Comparison of ENCODE assay signal across 1 cellular context in the genomic region with DNA sequence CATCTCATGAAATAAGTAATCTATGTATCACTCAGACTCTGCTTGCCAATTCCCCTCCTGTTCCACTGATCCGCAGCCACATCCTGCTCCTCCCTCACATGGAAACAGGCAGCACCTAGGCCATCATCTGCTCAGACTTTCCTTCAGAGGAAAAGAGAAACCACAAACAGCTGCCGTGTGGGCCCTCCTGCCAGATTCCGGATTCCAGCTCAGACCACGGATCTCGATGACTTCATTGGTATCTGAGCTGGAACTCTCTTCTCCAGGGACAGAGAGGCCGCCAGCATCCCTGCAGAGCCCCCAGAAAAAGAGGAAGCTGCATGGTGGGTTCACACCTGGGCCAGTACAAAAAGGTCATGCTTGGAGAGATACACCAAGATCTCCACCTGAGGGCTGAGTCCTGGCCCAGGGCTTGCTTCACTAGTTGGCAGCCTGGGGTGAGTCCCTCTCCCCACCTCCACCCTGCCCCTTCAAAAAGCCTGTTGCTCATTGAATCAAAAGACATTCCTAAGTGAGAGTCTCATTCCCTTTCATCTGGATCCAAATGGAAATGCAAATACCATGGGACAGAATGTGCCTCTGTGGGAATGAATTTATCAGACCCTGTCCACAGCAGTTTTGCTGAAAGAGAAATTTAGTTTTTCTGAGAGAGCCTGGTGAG.
TF ChIP-seq lines count a peak whose summit lies in the region.

No MANE protein-coding gene starts in this region.

TF ChIP-seq in K562, 482 proteins besides CTCF, POLR2A, EP300 and RAD21 (continued from another document and continues in another):
- TF ChIP-seq, protein P1, sequence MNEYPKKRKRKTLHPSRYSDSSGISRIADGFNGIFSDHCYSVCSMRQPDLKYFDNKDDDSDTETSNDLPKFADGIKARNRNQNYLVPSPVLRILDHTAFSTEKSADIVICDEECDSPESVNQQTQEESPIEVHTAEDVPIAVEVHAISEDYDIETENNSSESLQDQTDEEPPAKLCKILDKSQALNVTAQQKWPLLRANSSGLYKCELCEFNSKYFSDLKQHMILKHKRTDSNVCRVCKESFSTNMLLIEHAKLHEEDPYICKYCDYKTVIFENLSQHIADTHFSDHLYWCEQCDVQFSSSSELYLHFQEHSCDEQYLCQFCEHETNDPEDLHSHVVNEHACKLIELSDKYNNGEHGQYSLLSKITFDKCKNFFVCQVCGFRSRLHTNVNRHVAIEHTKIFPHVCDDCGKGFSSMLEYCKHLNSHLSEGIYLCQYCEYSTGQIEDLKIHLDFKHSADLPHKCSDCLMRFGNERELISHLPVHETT (CRISPR knock-in tag; conservative IDR thresholded peaks at IDR 0.05 in 1 of 2, IDR thresholded peaks at IDR 0.05 in 1 of 2): peak in 1 of 2 experiments; percentile 45; a peak in 1 of 4 replicates
- TF ChIP-seq NFXL1 (CRISPR knock-in tag; IDR thresholded peaks at IDR 0.05) (no peak), TCFL5 (CRISPR knock-in tag; conservative IDR thresholded peaks at IDR 0.05) (no peak), NR2C2 (CRISPR knock-in tag; IDR thresholded peaks at IDR 0.05) (no peak), NR2C2 (tag; IDR thresholded peaks at IDR 0.05) (no peak; the same call in 1 of the 2 replicates), TEAD1 (CRISPR knock-in tag; IDR thresholded peaks at IDR 0.05) (peak; percentile 43 to 85; a peak in 1 of 4 replicates), TCF3 (CRISPR knock-in tag; IDR thresholded peaks at IDR 0.05) (peak; percentile 62), SETDB1 (IDR thresholded peaks at IDR 0.05; ENCODE audit: low read length) (no peak), ETV5 (CRISPR knock-in tag; IDR thresholded peaks at IDR 0.05; ENCODE audit: low read depth) (0 out of 2 replicates have a peak, but pooled peaks have one; percentile 41), THRAP3 (IDR thresholded peaks at IDR 0.05; ENCODE audit: borderline replicate concordance) (no peak), BRF1 (IDR thresholded peaks at IDR 0.05; ENCODE audit: borderline replicate concordance, extremely low read depth, insufficient read length) (no peak), RHOXF2B (CRISPR knock-in tag; conservative IDR thresholded peaks at IDR 0.05) (no peak), SRSF3 (IDR thresholded peaks at IDR 0.05; ENCODE audit: insufficient read depth, low read length) (no peak), ZNF785 (CRISPR knock-in tag; IDR thresholded peaks at IDR 0.05) (no peak), CBFA2T2 (conservative IDR thresholded peaks at IDR 0.05) (peak; percentile 12; the same call in 1 of the 2 replicates), CTBP1 (IDR thresholded peaks at IDR 0.05; ENCODE audit: borderline replicate concordance) (peak; percentile 87), TAL1 (IDR thresholded peaks at IDR 0.05) (0 out of 2 replicates have a peak, but pooled peaks have one; percentile 14), RNF2 (IDR thresholded peaks at IDR 0.05) (no peak; the same call in 1 of the 2 replicates), SMARCB1 (IDR thresholded peaks at IDR 0.05; ENCODE audit: insufficient read length, low read depth) (no peak), ZBTB9 (CRISPR knock-in tag; IDR thresholded peaks at IDR 0.05) (no peak), ETV6 (IDR thresholded peaks at IDR 0.05; ENCODE audit: borderline replicate concordance in 1 of 2, low read depth in 2 of 2, low read length in 1 of 2) (0 out of 4 replicates have a peak, but pooled peaks of 1 of the 2 experiments have one; percentile 31), ETV6 (CRISPR knock-in tag; IDR thresholded peaks at IDR 0.05; ENCODE audit: borderline replicate concordance) (no peak), TRIM28 (IDR thresholded peaks at IDR 0.05) (no peak), ARHGAP35 (IDR thresholded peaks at IDR 0.05; ENCODE audit: partially characterized antibody) (no peak), ZNF507 (tag; conservative IDR thresholded peaks at IDR 0.05) (no peak), ZNF445 (CRISPR knock-in tag; IDR thresholded peaks at IDR 0.05; ENCODE audit: low read depth) (no peak), ZFPM2 (CRISPR knock-in tag; IDR thresholded peaks at IDR 0.05) (no peak), XRCC5 (IDR thresholded peaks at IDR 0.05; ENCODE audit: low read depth, low read length) (no peak), GABPB1 (CRISPR knock-in tag; IDR thresholded peaks at IDR 0.05) (peak; percentile 44; the same call in 1 of the 2 replicates), ZFP1 (CRISPR knock-in tag; IDR thresholded peaks at IDR 0.05) (no peak), CHD1 (IDR thresholded peaks at IDR 0.05; ENCODE audit: low read length) (no peak), ZNF41 (CRISPR knock-in tag; conservative IDR thresholded peaks at IDR 0.05) (no peak), CBFA2T3 (IDR thresholded peaks at IDR 0.05) (peak; percentile 56), MAZ (CRISPR knock-in tag; conservative IDR thresholded peaks at IDR 0.05 in 1 of 2, IDR thresholded peaks at IDR 0.05 in 1 of 2) (no peak), TRIM25 (IDR thresholded peaks at IDR 0.05; ENCODE audit: borderline replicate concordance) (no peak), HDGF (IDR thresholded peaks at IDR 0.05) (no peak), IRF2 (CRISPR knock-in tag; IDR thresholded peaks at IDR 0.05) (no peak), ZNF696 (CRISPR knock-in tag; conservative IDR thresholded peaks at IDR 0.05) (no peak), SMARCA4 (IDR thresholded peaks at IDR 0.05) (peak; percentile 17; the same call in 1 of the 2 replicates), RCOR1 (IDR thresholded peaks at IDR 0.05; ENCODE audit: borderline replicate concordance in 1 of 2, low read depth in 2 of 2, low read length in 2 of 2) (peak in 1 of 2 experiments; percentile 55; a peak in 2 of 4 replicates), ZEB2 (IDR thresholded peaks at IDR 0.05) (peak; percentile 72; the same call in 1 of the 2 replicates), FOSL1 (tag; conservative IDR thresholded peaks at IDR 0.05) (0 out of 2 replicates have a peak, but pooled peaks have one; percentile 28), JUND (IDR thresholded peaks at IDR 0.05; ENCODE audit: borderline replicate concordance, low read depth, low read length) (peak; percentile 62; the same call in 1 of the 2 replicates), JUND (tag; IDR thresholded peaks at IDR 0.05; ENCODE audit: borderline replicate concordance, low read depth, low read length) (peak; percentile 30; the same call in 1 of the 3 replicates), ZNF830 (CRISPR knock-in tag; IDR thresholded peaks at IDR 0.05) (no peak), PHF8 (IDR thresholded peaks at IDR 0.05; ENCODE audit: borderline replicate concordance, low read length) (no peak), CHCHD3 (CRISPR knock-in tag; IDR thresholded peaks at IDR 0.05) (no peak), ZNF175 (CRISPR knock-in tag; IDR thresholded peaks at IDR 0.05; ENCODE audit: low read depth) (peak; percentile 64; the same call in 1 of the 2 replicates), RUNX1 (IDR thresholded peaks at IDR 0.05; ENCODE audit: low read depth) (no peak), LARP7 (IDR thresholded peaks at IDR 0.05) (no peak), MAFK (IDR thresholded peaks at IDR 0.05; ENCODE audit: low read length) (no peak), NCOA6 (IDR thresholded peaks at IDR 0.05) (no peak), ZNF398 (CRISPR knock-in tag; IDR thresholded peaks at IDR 0.05) (no peak), PHB (CRISPR knock-in tag; IDR thresholded peaks at IDR 0.05) (no peak), SIN3B (IDR thresholded peaks at IDR 0.05; ENCODE audit: low read depth) (no peak), JUN (IDR thresholded peaks at IDR 0.05; ENCODE audit: borderline replicate concordance, low read depth, low read length) (peak; percentile 56; the same call in 1 of the 2 replicates), JUN (CRISPR knock-in tag; IDR thresholded peaks at IDR 0.05; ENCODE audit: borderline replicate concordance) (no peak), ELF4 (CRISPR knock-in tag; IDR thresholded peaks at IDR 0.05) (no peak), GABPA (tag; conservative IDR thresholded peaks at IDR 0.05; ENCODE audit: low read depth) (peak; percentile 46; the same call in 1 of the 2 replicates), MIER1 (IDR thresholded peaks at IDR 0.05; ENCODE audit: low read depth) (no peak), STAT6 (CRISPR knock-in tag; IDR thresholded peaks at IDR 0.05) (no peak), GTF2F1 (IDR thresholded peaks at IDR 0.05; ENCODE audit: low read depth, low read length) (no peak)
- TF ChIP-seq, protein P2, sequence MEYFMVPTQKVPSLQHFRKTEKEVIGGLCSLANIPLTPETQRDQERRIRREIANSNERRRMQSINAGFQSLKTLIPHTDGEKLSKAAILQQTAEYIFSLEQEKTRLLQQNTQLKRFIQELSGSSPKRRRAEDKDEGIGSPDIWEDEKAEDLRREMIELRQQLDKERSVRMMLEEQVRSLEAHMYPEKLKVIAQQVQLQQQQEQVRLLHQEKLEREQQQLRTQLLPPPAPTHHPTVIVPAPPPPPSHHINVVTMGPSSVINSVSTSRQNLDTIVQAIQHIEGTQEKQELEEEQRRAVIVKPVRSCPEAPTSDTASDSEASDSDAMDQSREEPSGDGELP (CRISPR knock-in tag; IDR thresholded peaks at IDR 0.05; ENCODE audit: borderline replicate concordance): peak; percentile 97
- TF ChIP-seq, protein P3, sequence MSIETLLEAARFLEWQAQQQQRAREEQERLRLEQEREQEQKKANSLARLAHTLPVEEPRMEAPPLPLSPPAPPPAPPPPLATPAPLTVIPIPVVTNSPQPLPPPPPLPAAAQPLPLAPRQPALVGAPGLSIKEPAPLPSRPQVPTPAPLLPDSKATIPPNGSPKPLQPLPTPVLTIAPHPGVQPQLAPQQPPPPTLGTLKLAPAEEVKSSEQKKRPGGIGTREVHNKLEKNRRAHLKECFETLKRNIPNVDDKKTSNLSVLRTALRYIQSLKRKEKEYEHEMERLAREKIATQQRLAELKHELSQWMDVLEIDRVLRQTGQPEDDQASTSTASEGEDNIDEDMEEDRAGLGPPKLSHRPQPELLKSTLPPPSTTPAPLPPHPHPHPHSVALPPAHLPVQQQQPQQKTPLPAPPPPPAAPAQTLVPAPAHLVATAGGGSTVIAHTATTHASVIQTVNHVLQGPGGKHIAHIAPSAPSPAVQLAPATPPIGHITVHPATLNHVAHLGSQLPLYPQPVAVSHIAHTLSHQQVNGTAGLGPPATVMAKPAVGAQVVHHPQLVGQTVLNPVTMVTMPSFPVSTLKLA (conservative IDR thresholded peaks at IDR 0.05): no peak
- TF ChIP-seq, protein P4, sequence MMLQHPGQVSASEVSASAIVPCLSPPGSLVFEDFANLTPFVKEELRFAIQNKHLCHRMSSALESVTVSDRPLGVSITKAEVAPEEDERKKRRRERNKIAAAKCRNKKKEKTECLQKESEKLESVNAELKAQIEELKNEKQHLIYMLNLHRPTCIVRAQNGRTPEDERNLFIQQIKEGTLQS (IDR thresholded peaks at IDR 0.05): peak; percentile 57
- TF ChIP-seq, protein P4 (CRISPR knock-in tag; conservative IDR thresholded peaks at IDR 0.05): no peak
